Comparison of ENCODE assay signal across 15 cellular contexts in the genomic region with DNA sequence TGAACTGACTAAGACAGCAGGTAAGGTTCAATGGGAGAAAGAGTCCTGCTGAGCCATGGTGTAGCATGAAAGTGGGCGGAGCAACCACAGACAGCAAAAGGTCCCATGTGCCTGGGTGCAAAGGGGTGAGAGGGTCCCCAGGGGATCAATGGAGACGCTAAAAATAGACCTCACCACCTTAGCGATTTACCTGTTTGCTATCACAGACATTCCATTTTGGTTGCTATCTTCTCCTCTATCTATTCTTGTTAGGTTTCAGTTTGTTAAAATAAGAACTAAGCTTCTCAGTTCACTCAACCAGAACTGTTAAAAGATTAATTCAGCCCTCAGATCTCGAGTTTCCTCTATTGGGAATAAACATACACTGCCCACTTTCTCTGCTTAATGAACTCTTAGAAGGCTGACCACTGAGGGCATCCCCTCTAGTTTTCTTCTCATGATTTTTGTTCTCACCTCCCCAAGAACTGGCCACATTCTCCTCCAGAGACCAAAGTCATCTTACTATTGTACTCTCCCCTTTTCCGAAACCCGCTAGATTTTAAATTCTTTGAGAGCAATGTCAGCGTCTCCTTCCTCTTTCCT.
A peak's percentile ranks its signal among the peaks of the same experiment; 100 is the strongest.
DNase-seq lines count a peak whose midpoint lies in the region; ATAC-seq, FAIRE-seq and TF ChIP-seq lines count a peak whose summit lies in the region.
"Had no signal": no experiment of that assay in that cellular context is flagged by ENCODE, and none has a peak within 500 bp of the region (broad histone marks: within the 10 kb centered on the region; RNA-seq: fewer than 3 reads in every experiment).

No MANE protein-coding gene starts in this region.

- H3K9me3 ChIP-seq in DOHH2 (ENCODE audit: control insufficient read depth, insufficient read depth, low read length) = no peaks in the 10 kb centered on the region
- no peaks in the 10 kb centered on the region for H3K9me3 ChIP-seq in tibial artery
- H3K9me3 ChIP-seq: A549, tibial nerve had no signal

- intact Hi-C loops in tibial artery (cut with DNase I; ENCODE audit: low total_unique reads) = no loop called here
- intact Hi-C loops in activated naive CD4-positive, alpha-beta T cell treated with anti-CD3 and anti-CD28 coated beads for 36 hours (cut with micrococcal nuclease) = no loop called here

- H3K4me3 ChIP-seq in DOHH2 (ENCODE audit: low read length) (no peak overlapping the region), tibial artery (no peak overlapping the region)
- H3K4me3 ChIP-seq: A549, tibial nerve had no signal

- no peaks in the 10 kb centered on the region for H3K9me2 ChIP-seq in DOHH2 (replicated peaks; ENCODE audit: control insufficient read depth, low read length)

- no peaks in the 10 kb centered on the region for H3K79me2 ChIP-seq in DOHH2 (ENCODE audit: control insufficient read depth, low read length)

- no peak for TF ChIP-seq CTCF in DOHH2 (IDR thresholded peaks at IDR 0.05; ENCODE audit: low read depth, low read length, poor library complexity, severe bottlenecking)
- no peak for TF ChIP-seq CTCF in tibial artery (IDR thresholded peaks at IDR 0.05)

- no peaks in the 10 kb centered on the region for H4K20me1 ChIP-seq in DOHH2 (ENCODE audit: control insufficient read depth, insufficient read depth, low read depth, low read length)

- no peak overlapping the region for H3K27ac Mint-ChIP-seq in activated naive CD4-positive, alpha-beta T cell treated with anti-CD3 and anti-CD28 coated beads, Interleukin-2, amount 10 ng/mL, durations not matched to agents 7 days and 5 days
- no peak overlapping the region for H3K27ac Mint-ChIP-seq in activated naive CD4-positive, alpha-beta T cell treated with anti-CD3 and anti-CD28 coated beads for 36 hours

- peak overlapping the region; percentile 33; the same call in 1 of the 2 replicates for H3K4me2 ChIP-seq in DOHH2 (ENCODE audit: low read length)
- H3K4me2 ChIP-seq: A549 had no signal

- H3K36me3 Mint-ChIP-seq in activated naive CD4-positive, alpha-beta T cell treated with anti-CD3 and anti-CD28 coated beads, Interleukin-2, amount 10 ng/mL, durations not matched to agents 7 days and 5 days = no peaks in the 10 kb centered on the region
- no peaks in the 10 kb centered on the region for H3K36me3 Mint-ChIP-seq in activated naive CD4-positive, alpha-beta T cell treated with anti-CD3 and anti-CD28 coated beads for 36 hours (ENCODE audit: low read depth)

- no peak overlapping the region for H3K27ac ChIP-seq in DOHH2 (ENCODE audit: low read depth, low read length)
- H3K27ac ChIP-seq in tibial artery = no peak overlapping the region
- H3K27ac ChIP-seq: A549, tibial nerve, WERI-Rb-1 had no signal

- no peaks in the 10 kb centered on the region for H3K27me3 Mint-ChIP-seq in activated naive CD4-positive, alpha-beta T cell treated with anti-CD3 and anti-CD28 coated beads, Interleukin-2, amount 10 ng/mL, durations not matched to agents 7 days and 5 days
- peaks cover 2% of the 10 kb centered on the region for H3K27me3 Mint-ChIP-seq in activated naive CD4-positive, alpha-beta T cell treated with anti-CD3 and anti-CD28 coated beads for 36 hours (ENCODE audit: low read depth)

- H3K27me3 ChIP-seq in DOHH2 (ENCODE audit: control insufficient read depth, low read length) = no peaks in the 10 kb centered on the region; the same call in 1 of the 2 replicates
- H3K27me3 ChIP-seq in tibial artery = no peaks in the 10 kb centered on the region
- H3K27me3 ChIP-seq: tibial nerve had no signal

- peak; percentile 76 for ATAC-seq in GM19324 (IDR thresholded peaks at IDR 0.05; ENCODE audit: low FRiP score, unreplicated experiment)
- ATAC-seq in HG02571 (IDR thresholded peaks at IDR 0.05; ENCODE audit: unreplicated experiment) = peak; percentile 50
- peak; percentile 86 for ATAC-seq in HG03378 (IDR thresholded peaks at IDR 0.05; ENCODE audit: unreplicated experiment)
- ATAC-seq: A549 had no signal

- H3F3A ChIP-seq in DOHH2 (ENCODE audit: control insufficient read depth, insufficient read depth) = no peaks in the 10 kb centered on the region

- no peak for DNase-seq in activated naive CD4-positive, alpha-beta T cell treated with anti-CD3 and anti-CD28 coated beads, Interleukin-2, amount 10 ng/mL, durations not matched to agents 7 days and 5 days
- DNase-seq in tibial artery (no peak), urothelium cell line (ENCODE audit: low spot score) (no peak)
- no peak for DNase-seq in activated naive CD4-positive, alpha-beta T cell treated with anti-CD3 and anti-CD28 coated beads for 36 hours
- DNase-seq: activated CD8-positive, alpha-beta memory T cell treated with anti-CD3 and anti-CD28 coated beads, Interleukin-2, amount 50 U/mL, for 4 hours; cortex of kidney; SHP77; WERI-Rb-1 had no signal

- no peaks in the 10 kb centered on the region for H3K36me3 ChIP-seq in DOHH2 (ENCODE audit: control insufficient read depth, low read length)
- H3K36me3 ChIP-seq in tibial artery = no peaks in the 10 kb centered on the region
- H3K36me3 ChIP-seq: tibial nerve, WERI-Rb-1 had no signal

- CTCF ChIA-PET in activated naive CD4-positive, alpha-beta T cell treated with anti-CD3 and anti-CD28 coated beads, Interleukin-2, amount 10 ng/mL, durations not matched to agents 7 days and 5 days (lab: Charles Lee) = no interaction called here
- CTCF ChIA-PET in activated naive CD4-positive, alpha-beta T cell treated with anti-CD3 and anti-CD28 coated beads for 36 hours (lab: Charles Lee) = no interaction called here

- peaks cover 8% of the 10 kb centered on the region for H3K4me1 ChIP-seq in DOHH2 (ENCODE audit: control insufficient read depth, low read length)
- H3K4me1 ChIP-seq in tibial artery = no peaks in the 10 kb centered on the region
- H3K4me1 ChIP-seq: A549, tibial nerve had no signal

- H3K4me1 Mint-ChIP-seq in activated naive CD4-positive, alpha-beta T cell treated with anti-CD3 and anti-CD28 coated beads, Interleukin-2, amount 10 ng/mL, durations not matched to agents 7 days and 5 days = no peaks in the 10 kb centered on the region
- H3K4me1 Mint-ChIP-seq in activated naive CD4-positive, alpha-beta T cell treated with anti-CD3 and anti-CD28 coated beads for 36 hours (ENCODE audit: low read depth) = no peaks in the 10 kb centered on the region

- H3K9me3 Mint-ChIP-seq in activated naive CD4-positive, alpha-beta T cell treated with anti-CD3 and anti-CD28 coated beads, Interleukin-2, amount 10 ng/mL, durations not matched to agents 7 days and 5 days = peaks cover 2% of the 10 kb centered on the region
- H3K9me3 Mint-ChIP-seq in activated naive CD4-positive, alpha-beta T cell treated with anti-CD3 and anti-CD28 coated beads for 36 hours = no peaks in the 10 kb centered on the region

- FAIRE-seq in urothelium cell line (lab: Jason Lieb, UNC) = no peak
- FAIRE-seq: A549 had no signal

- H3K4me3 Mint-ChIP-seq in activated naive CD4-positive, alpha-beta T cell treated with anti-CD3 and anti-CD28 coated beads, Interleukin-2, amount 10 ng/mL, durations not matched to agents 7 days and 5 days = no peak overlapping the region
- H3K4me3 Mint-ChIP-seq in activated naive CD4-positive, alpha-beta T cell treated with anti-CD3 and anti-CD28 coated beads for 36 hours = no peak overlapping the region
- H3K4me3 Mint-ChIP-seq: nephron had no signal
